ENCODE assay signal across 1 cellular context in genomic region chr17:51118330-51119195, GRCh38.
TF ChIP-seq lines count a peak whose summit lies in the region.

No MANE protein-coding gene starts in this region.

TF ChIP-seq in HEK293, 187 proteins besides CTCF, POLR2A, EP300 and RAD21 (continued from another document):
- no peak for TF ChIP-seq ZNF660 (tag by site-specific recombination; IDR thresholded peaks at IDR 0.05)
- TF ChIP-seq ZNF555 (tag by site-specific recombination; conservative IDR thresholded peaks at IDR 0.05), result no peak
- peak; percentile 20; the same call in 1 of the 2 replicates for TF ChIP-seq KLF10 (tag by site-specific recombination; IDR thresholded peaks at IDR 0.05)
- TF ChIP-seq KLF16 (tag by site-specific recombination; IDR thresholded peaks at IDR 0.05), result no peak
- no peak for TF ChIP-seq ZNF37A (tag by site-specific recombination; IDR thresholded peaks at IDR 0.05)
- no peak for TF ChIP-seq ZNF76 (tag by site-specific recombination; IDR thresholded peaks at IDR 0.05; ENCODE audit: borderline replicate concordance, low read depth)
- TF ChIP-seq ZXDB (tag by site-specific recombination; IDR thresholded peaks at IDR 0.05), result peak; percentile 36; the same call in 1 of the 2 replicates
- TF ChIP-seq ZNF146 (tag by site-specific recombination; IDR thresholded peaks at IDR 0.05), result no peak
- TF ChIP-seq HOXA7 (CRISPR knock-in tag; IDR thresholded peaks at IDR 0.05; ENCODE audit: borderline replicate concordance), result no peak
- TF ChIP-seq ZNF366 (tag by site-specific recombination; conservative IDR thresholded peaks at IDR 0.05), result peak; percentile 53
- TF ChIP-seq, protein P1, sequence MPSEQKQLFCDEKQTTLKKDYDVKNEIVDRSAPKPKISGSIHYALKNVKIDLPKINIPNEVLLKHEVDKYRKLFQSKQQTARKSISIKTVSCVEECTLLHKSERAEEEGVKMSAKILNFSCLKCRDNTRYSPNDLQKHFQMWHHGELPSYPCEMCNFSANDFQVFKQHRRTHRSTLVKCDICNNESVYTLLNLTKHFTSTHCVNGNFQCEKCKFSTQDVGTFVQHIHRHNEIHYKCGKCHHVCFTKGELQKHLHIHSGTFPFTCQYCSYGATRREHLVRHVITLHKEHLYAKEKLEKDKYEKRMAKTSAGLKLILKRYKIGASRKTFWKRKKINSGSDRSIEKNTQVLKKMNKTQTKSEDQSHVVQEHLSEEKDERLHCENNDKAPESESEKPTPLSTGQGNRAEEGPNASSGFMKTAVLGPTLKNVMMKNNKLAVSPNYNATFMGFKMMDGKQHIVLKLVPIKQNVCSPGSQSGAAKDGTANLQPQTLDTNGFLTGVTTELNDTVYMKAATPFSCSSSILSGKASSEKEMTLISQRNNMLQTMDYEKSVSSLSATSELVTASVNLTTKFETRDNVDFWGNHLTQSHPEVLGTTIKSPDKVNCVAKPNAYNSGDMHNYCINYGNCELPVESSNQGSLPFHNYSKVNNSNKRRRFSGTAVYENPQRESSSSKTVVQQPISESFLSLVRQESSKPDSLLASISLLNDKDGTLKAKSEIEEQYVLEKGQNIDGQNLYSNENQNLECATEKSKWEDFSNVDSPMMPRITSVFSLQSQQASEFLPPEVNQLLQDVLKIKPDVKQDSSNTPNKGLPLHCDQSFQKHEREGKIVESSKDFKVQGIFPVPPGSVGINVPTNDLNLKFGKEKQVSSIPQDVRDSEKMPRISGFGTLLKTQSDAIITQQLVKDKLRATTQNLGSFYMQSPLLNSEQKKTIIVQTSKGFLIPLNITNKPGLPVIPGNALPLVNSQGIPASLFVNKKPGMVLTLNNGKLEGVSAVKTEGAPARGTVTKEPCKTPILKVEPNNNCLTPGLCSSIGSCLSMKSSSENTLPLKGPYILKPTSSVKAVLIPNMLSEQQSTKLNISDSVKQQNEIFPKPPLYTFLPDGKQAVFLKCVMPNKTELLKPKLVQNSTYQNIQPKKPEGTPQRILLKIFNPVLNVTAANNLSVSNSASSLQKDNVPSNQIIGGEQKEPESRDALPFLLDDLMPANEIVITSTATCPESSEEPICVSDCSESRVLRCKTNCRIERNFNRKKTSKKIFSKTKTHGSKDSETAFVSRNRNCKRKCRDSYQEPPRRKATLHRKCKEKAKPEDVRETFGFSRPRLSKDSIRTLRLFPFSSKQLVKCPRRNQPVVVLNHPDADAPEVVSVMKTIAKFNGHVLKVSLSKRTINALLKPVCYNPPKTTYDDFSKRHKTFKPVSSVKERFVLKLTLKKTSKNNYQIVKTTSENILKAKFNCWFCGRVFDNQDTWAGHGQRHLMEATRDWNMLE (tag by site-specific recombination; conservative IDR thresholded peaks at IDR 0.05; ENCODE audit: low read depth), result no peak
- 0 out of 2 replicates have a peak, but pooled peaks have one; percentile 39 for TF ChIP-seq ZNF362 (tag by site-specific recombination; IDR thresholded peaks at IDR 0.05)
- peak; percentile 33 for TF ChIP-seq GLIS1 (tag by site-specific recombination; IDR thresholded peaks at IDR 0.05)
- TF ChIP-seq, protein P2, sequence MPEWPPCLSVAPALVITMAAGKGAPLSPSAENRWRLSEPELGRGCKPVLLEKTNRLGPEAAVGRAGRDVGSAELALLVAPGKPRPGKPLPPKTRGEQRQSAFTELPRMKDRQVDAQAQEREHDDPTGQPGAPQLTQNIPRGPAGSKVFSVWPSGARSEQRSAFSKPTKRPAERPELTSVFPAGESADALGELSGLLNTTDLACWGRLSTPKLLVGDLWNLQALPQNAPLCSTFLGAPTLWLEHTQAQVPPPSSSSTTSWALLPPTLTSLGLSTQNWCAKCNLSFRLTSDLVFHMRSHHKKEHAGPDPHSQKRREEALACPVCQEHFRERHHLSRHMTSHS (tag by site-specific recombination; IDR thresholded peaks at IDR 0.05), result no peak
- peak; percentile 94 for TF ChIP-seq SP7 (tag by site-specific recombination; IDR thresholded peaks at IDR 0.05)
- no peak for TF ChIP-seq ZSCAN23 (tag by site-specific recombination; IDR thresholded peaks at IDR 0.05)
- TF ChIP-seq SCRT1 (tag by site-specific recombination; IDR thresholded peaks at IDR 0.05; ENCODE audit: borderline replicate concordance), result peak; percentile 65; the same call in 1 of the 2 replicates
